Comparison of ENCODE assay signal across 9 cellular contexts in the genomic region with DNA sequence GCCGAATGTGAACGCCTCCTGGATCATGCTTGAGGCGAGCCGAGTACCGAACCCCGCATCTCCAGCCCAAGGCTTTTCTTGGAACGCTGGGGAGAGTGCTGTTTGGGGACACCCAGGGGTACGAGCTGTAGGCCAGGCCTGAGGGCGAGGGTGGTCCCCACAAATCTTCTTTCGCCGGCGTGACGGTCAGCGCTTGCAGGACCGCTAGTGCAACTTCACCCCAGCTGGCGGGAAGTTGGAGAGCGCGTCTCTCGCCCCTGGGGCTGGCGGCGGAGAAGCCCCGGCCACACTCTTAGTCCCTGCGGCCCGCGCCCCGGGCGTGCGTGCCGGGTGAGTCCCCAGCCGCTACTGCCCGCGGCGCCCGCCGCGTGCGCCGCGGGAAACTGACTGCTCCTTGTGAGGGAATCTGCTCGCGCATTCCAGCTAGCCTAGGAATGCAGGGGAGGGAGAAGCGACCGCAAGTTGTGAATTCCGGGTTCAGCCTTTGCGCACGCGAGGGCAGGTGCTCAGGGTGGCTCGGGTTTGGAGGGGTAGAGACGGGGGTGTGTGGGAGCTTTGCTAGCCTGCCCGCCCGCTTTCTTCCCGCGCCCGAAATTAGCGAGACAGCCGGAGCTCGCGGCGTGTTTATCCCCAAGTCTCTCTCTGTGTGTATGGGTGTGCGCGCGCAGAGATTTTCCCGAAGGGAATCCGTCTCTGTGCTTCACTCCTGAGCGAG. TPM values are rescaled to one million over a fixed set of nuclear protein-coding genes. Genes with fewer than 3 reads are reported as not detected.
DNase-seq lines count a peak whose midpoint lies in the region; ATAC-seq, FAIRE-seq and TF ChIP-seq lines count a peak whose summit lies in the region.
"Had no signal": no experiment of that assay in that cellular context is flagged by ENCODE, and none has a peak within 500 bp of the region (broad histone marks: within the 10 kb centered on the region; RNA-seq: fewer than 3 reads in every experiment).

No MANE protein-coding gene starts in this region.

- POLR2A ChIA-PET in activated CD4-positive, alpha-beta T cell treated with anti-CD3 and anti-CD28 coated beads for 36 hours (lab: Charles Lee), result no interaction called here

- peak overlapping the region; percentile 62 for H3K4me3 Mint-ChIP-seq in activated CD4-positive, alpha-beta T cell treated with anti-CD3 and anti-CD28 coated beads for 36 hours

- peaks cover 99% of the 10 kb centered on the region for H3K27me3 ChIP-seq in ectodermal cell (ENCODE audit: control insufficient read depth, insufficient read depth, low read length, poor library complexity, severe bottlenecking)
- peaks cover 90% of the 10 kb centered on the region for H3K27me3 ChIP-seq in mucosa of stomach (ENCODE audit: control insufficient read depth, insufficient read depth, low read length)

- FAIRE-seq in RCC 7860 (lab: Jason Lieb, UNC) (no peak), GM12892 (lab: Jason Lieb, UNC) (no peak)

- H3K27ac Mint-ChIP-seq in activated CD4-positive, alpha-beta T cell treated with anti-CD3 and anti-CD28 coated beads for 36 hours, result no peak overlapping the region

- no peaks in the 10 kb centered on the region for H3K9me3 ChIP-seq in ectodermal cell (ENCODE audit: control insufficient read depth, low read length)
- no peaks in the 10 kb centered on the region for H3K9me3 ChIP-seq in mucosa of stomach (ENCODE audit: control insufficient read depth, low read length)

- H3K4me1 ChIP-seq in ectodermal cell (ENCODE audit: control insufficient read depth, insufficient read depth, low read length), result peaks cover 50% of the 10 kb centered on the region
- peaks cover 47% of the 10 kb centered on the region for H3K4me1 ChIP-seq in mucosa of stomach (ENCODE audit: control insufficient read depth, insufficient read depth, low read length)

- H3K27me3 Mint-ChIP-seq in activated CD4-positive, alpha-beta T cell treated with anti-CD3 and anti-CD28 coated beads for 36 hours, result peaks cover 59% of the 10 kb centered on the region

- TF ChIP-seq POLR2A in GM12892 (IDR thresholded peaks at IDR 0.05; ENCODE audit: low read depth, low read length), result no peak

- CTCF ChIA-PET in activated CD4-positive, alpha-beta T cell treated with anti-CD3 and anti-CD28 coated beads for 36 hours (lab: Charles Lee), result interaction anchor here (0.6 to 1.1 kb wide), 2 partner anchors 22 to 1843 kb away, joined by 3 read pairs; no protein-coding TSS in a partner anchor

- 0 to 1% methylated on average over 65 of the region's 65 CpGs for WGBS in ectodermal cell, 2 experiments

- H3K9me3 Mint-ChIP-seq in activated CD4-positive, alpha-beta T cell treated with anti-CD3 and anti-CD28 coated beads for 36 hours (ENCODE audit: low read depth), result no peaks in the 10 kb centered on the region

- H3K36me3 ChIP-seq in ectodermal cell (ENCODE audit: control insufficient read depth, insufficient read depth, low read length) (no peaks in the 10 kb centered on the region), mucosa of stomach (ENCODE audit: control insufficient read depth, insufficient read depth, low read length) (no peaks in the 10 kb centered on the region)

- H3K4me1 Mint-ChIP-seq in activated CD4-positive, alpha-beta T cell treated with anti-CD3 and anti-CD28 coated beads for 36 hours, result peaks cover 26% of the 10 kb centered on the region

- peak overlapping the region; percentile 50 for H3K4me3 ChIP-seq in ectodermal cell (ENCODE audit: insufficient read depth, low read depth, low read length)
- peak overlapping the region; percentile 14 for H3K4me3 ChIP-seq in mucosa of stomach (ENCODE audit: low read length)

- H3K9ac ChIP-seq in mucosa of stomach (ENCODE audit: low read length), result no peak overlapping the region

- DNase-seq in activated CD4-positive, alpha-beta T cell treated with anti-CD3 and anti-CD28 coated beads for 36 hours, result peak; percentile 29
- DNase-seq in activated CD4-positive, alpha-beta T cell treated with anti-CD3 and anti-CD28 coated beads for 4 hours, result no peak
- DNase-seq in RCC 7860 (ENCODE audit: low spot score), result peak; percentile 45
- DNase-seq in epidermal melanocyte (ENCODE audit: insufficient read length, low spot score), result no peak
- no peak for DNase-seq in GM12892 (ENCODE audit: insufficient read length)
- no peak for DNase-seq in activated CD4-positive, CD25-positive, alpha-beta regulatory T cell (lab: John Stamatoyannopoulos, UW)

- ATAC-seq in activated CD4-positive, alpha-beta T cell treated with anti-CD3 and anti-CD28 coated beads for 36 hours, result no peak

- H3K36me3 Mint-ChIP-seq in activated CD4-positive, alpha-beta T cell treated with anti-CD3 and anti-CD28 coated beads for 36 hours (ENCODE audit: low read depth), result no peaks in the 10 kb centered on the region

- H3K27ac ChIP-seq in ectodermal cell (ENCODE audit: insufficient read depth, low read depth, low read length, poor library complexity, severe bottlenecking), result no peak overlapping the region

- intact Hi-C loops in activated CD4-positive, alpha-beta T cell treated with anti-CD3 and anti-CD28 coated beads for 36 hours (cut with DNase I, micrococcal nuclease), result no loop called here

RNA-seq across cellular contexts. Expression of a gene that starts 0.9 kb away (rescaled TPM):
- not detected for total RNA-seq in activated CD4-positive, alpha-beta T cell treated with anti-CD3 and anti-CD28 coated beads for 36 hours
- polyA plus RNA-seq in ectodermal cell (2013, experiment 1 of 4), result 0.06 TPM
- 0.27 TPM for polyA plus RNA-seq in ectodermal cell (2013, experiment 2 of 4)
- 0.05 TPM for polyA plus RNA-seq in ectodermal cell (2013, experiment 3 of 4)
- not detected for polyA plus RNA-seq in ectodermal cell (2013, experiment 4 of 4)
- polyA plus RNA-seq in GM12892 (2012; ENCODE audit: missing spikeins), result 1.3 TPM
- total RNA-seq: dermis microvascular lymphatic vessel endothelial cell had no signal

Comparison
In these comparisons a context has a peak if more than half of its experiments do, and no peak if none do; other contexts are left out.
1. DNase-seq: peak in activated CD4-positive, alpha-beta T cell treated with anti-CD3 and anti-CD28 coated beads for 36 hours (single experiment) and RCC 7860 (single experiment); none in activated CD4-positive, alpha-beta T cell treated with anti-CD3 and anti-CD28 coated beads for 4 hours (0 of 2), epidermal melanocyte (single experiment), GM12892 (single experiment) and activated CD4-positive, CD25-positive, alpha-beta regulatory T cell (0 of 4).